Comparison of ENCODE assay signal across 15 cellular contexts in the genomic region with DNA sequence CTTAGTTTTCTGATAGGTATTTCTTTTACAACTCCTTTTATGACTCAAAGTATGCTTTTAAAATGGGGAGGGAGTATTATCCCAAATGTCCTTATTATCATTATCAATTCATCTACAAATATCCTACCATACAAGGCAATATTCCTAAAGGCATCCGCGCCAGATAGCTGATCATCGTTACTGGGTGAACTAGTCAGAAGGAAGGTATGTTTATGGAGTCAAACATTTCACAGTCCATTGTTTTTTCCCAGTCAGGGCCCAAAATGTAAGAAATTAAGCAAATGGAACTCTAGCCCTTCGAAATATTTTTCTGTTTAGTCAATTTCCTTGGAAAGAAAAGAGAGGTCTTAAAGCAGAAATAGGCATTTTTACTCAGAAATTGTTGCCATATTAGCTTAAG.
"Had no signal": no experiment of that assay in that cellular context is flagged by ENCODE, and none has a peak within 500 bp of the region (broad histone marks: within the 10 kb centered on the region; RNA-seq: fewer than 3 reads in every experiment).

No MANE protein-coding gene starts in this region.

- H3K4me3 ChIP-seq: body of pancreas, left lung, psoas muscle, upper lobe of left lung had no signal

- DNase-seq: activated CD8-positive, alpha-beta memory T cell treated with anti-CD3 and anti-CD28 coated beads, Interleukin-2, amount 50 U/mL, for 4 hours; activated CD8-positive, alpha-beta T cell treated with anti-CD3 and anti-CD28 coated beads for 36 hours; activated naive CD8-positive, alpha-beta T cell treated with anti-CD3 and anti-CD28 coated beads, Interleukin-2, amount 50 U/mL, for 24 hours; central memory CD4-positive, alpha-beta T cell; erythroblast; islet precursor cell; left lung; natural killer cell; psoas muscle; stimulated activated CD4-positive, alpha-beta T cell treated with anti-CD3 and anti-CD28 coated beads, Interleukin-2, amount 100 ng/mL, for 48 hours; stimulated activated naive CD4-positive, alpha-beta T cell treated with Interleukin-2 at 50 U/mL for 16 hours; T-cell; T1000; upper lobe of left lung had no signal
